Comparison of ENCODE assay signal across 22 cellular contexts in genomic region chr12:76091245-76091757, GRCh38. TPM values are rescaled to one million over a fixed set of nuclear protein-coding genes. Genes with fewer than 3 reads are reported as not detected.
A peak's percentile ranks its signal among the peaks of the same experiment; 100 is the strongest.
DNase-seq lines count a peak whose midpoint lies in the region; ATAC-seq, FAIRE-seq and TF ChIP-seq lines count a peak whose summit lies in the region.
"Had no signal": no experiment of that assay in that cellular context is flagged by ENCODE, and none has a peak within 500 bp of the region (broad histone marks: within the 10 kb centered on the region; RNA-seq: fewer than 3 reads in every experiment).

No MANE protein-coding gene starts in this region.

- H3K18ac ChIP-seq in IMR-90 (ENCODE audit: low read depth, low read length), result no peak overlapping the region

- H3K4ac ChIP-seq in IMR-90 (ENCODE audit: low read depth, low read length), result no peak overlapping the region

- H2AK5ac ChIP-seq in IMR-90 (ENCODE audit: low read depth, low read length), result no peak overlapping the region

- in situ Hi-C loops in IMR-90 (cut with MboI; ENCODE audit: low sequenced_read_pairs) (no loop called here), K562 (cut with MboI) (no loop called here)

- no peaks in the 10 kb centered on the region for H3K79me1 ChIP-seq in IMR-90 (ENCODE audit: low read depth in 1 of 2, low read length in 2 of 2)

- DNase-seq in IMR-90 (no peak), K562 (ENCODE audit: extremely low read depth in 1 of 4, low spot score in 3 of 4) (peak in 1 of 4 experiments; percentile 34), HT-29 (ENCODE audit: low spot score) (no peak)
- DNase-seq in activated CD4-positive, CD25-positive, alpha-beta regulatory T cell (lab: John Stamatoyannopoulos, UW), result no peak
- DNase-seq in effector CD4-positive, alpha-beta T cell, result no peak
- DNase-seq: ACHN; BE2C; CD4-positive, alpha-beta memory T cell; COR-L47; HCEC 1CT; KBM-7; MV-4-11; NCI-H1105; NCI-H446 treated with DMSO at 0.1 percent for 48 hours; NCI-H526; OCI-M1; SIG-M5 had no signal

- H2AK9ac ChIP-seq in IMR-90 (replicated peaks; ENCODE audit: low read depth, low read length, poor library complexity), result no peak overlapping the region

- CTCF ChIA-PET in IMR-90 (lab: Yijun Ruan, JAX) (no interaction called here), K562 (lab: Yijun Ruan, JAX; ENCODE audit: low intra/inter-chr PET ratio) (no interaction called here)

- H3K9ac ChIP-seq in IMR-90 (ENCODE audit: low read depth, low read length) (no peak overlapping the region), K562 (ENCODE audit: insufficient read depth in 1 of 2, low read depth in 2 of 2, low read length in 2 of 2) (no peak overlapping the region; a peak in 1 of 4 replicates)

- H3K36me3 ChIP-seq in IMR-90 (ENCODE audit: control insufficient read depth, insufficient read depth, low read length) (no peaks in the 10 kb centered on the region), K562 (ENCODE audit: control insufficient read depth, insufficient read depth, low read length) (no peaks in the 10 kb centered on the region)
- H3K36me3 ChIP-seq: BE2C had no signal

- POLR2A ChIA-PET in IMR-90 (lab: Charles Lee; ENCODE audit: unreplicated experiment), result no interaction called here
- POLR2A ChIA-PET in K562 (lab: Yijun Ruan, JAX), result interaction anchor here (0.7 to 2.2 kb wide), 4 partner anchors 9 to 330 kb away, joined by 3 to 11 read pairs (median 3); no protein-coding TSS in a partner anchor

- dilution Hi-C loops in IMR-90 (cut with HindIII; ENCODE audit: low sequenced_read_pairs, unreplicated experiment), result no loop called here

- no peak overlapping the region for H2BK120ac ChIP-seq in IMR-90 (ENCODE audit: low read depth, low read length)

- TF ChIP-seq POLR2A in IMR-90 (IDR thresholded peaks at IDR 0.05; ENCODE audit: low read depth, low read length) (no peak), K562 (conservative IDR thresholded peaks at IDR 0.05) (no peak)

- no peak overlapping the region for H3K23ac ChIP-seq in IMR-90 (ENCODE audit: low read depth, low read length)

- intact Hi-C loops in IMR-90 (cut with micrococcal nuclease), result no loop called here
- intact Hi-C loops in K562 (cut with micrococcal nuclease), result no loop called here

- H4K8ac ChIP-seq in IMR-90 (ENCODE audit: low read depth in 2 of 2, low read length in 2 of 2), result no peak overlapping the region

- TF ChIP-seq EP300 in K562 (IDR thresholded peaks at IDR 0.05; ENCODE audit: low read length), result no peak

- H3K27me3 ChIP-seq in IMR-90 (ENCODE audit: control insufficient read depth, insufficient read depth, low read length), result no peaks in the 10 kb centered on the region
- no peaks in the 10 kb centered on the region for H3K27me3 ChIP-seq in K562 (ENCODE audit: control insufficient read depth in 2 of 2, insufficient read depth in 2 of 2, low read length in 2 of 2)
- H3K27me3 ChIP-seq: BE2C had no signal

- no peak for FAIRE-seq in K562 (lab: Jason Lieb, UNC)
- FAIRE-seq: H1, RCC 7860 had no signal

- no peak overlapping the region for H2BK5ac ChIP-seq in IMR-90 (ENCODE audit: low read depth, low read length, poor library complexity, severe bottlenecking)

- no peak overlapping the region for H2BK15ac ChIP-seq in IMR-90 (ENCODE audit: low read depth, low read length)

- ATAC-seq in IMR-90 (ENCODE audit: low read depth) (no peak), K562 (peak; percentile 58), HG03565 (IDR thresholded peaks at IDR 0.05; ENCODE audit: unreplicated experiment) (no peak)

- 100% methylated on average over 1 of the region's 2 CpGs; no CpG with 5 or more reads in 1 of the 2 experiments for WGBS in IMR-90 (ENCODE audit: extremely low coverage in 2 of 2, insufficient read length in 1 of 2), 2 experiments
- 44% methylated on average over 2 of the region's 2 CpGs for WGBS in K562 (ENCODE audit: insufficient coverage, low coverage, missing lambda C conversion rate)

- H3K4me3 ChIP-seq in IMR-90 (ENCODE audit: insufficient read depth, low read depth, low read length) (no peak overlapping the region), K562 (no peak overlapping the region)
- H3K4me3 ChIP-seq: SK-N-MC had no signal

- H3K4me2 ChIP-seq in IMR-90 (ENCODE audit: low read depth, low read length) (no peak overlapping the region), K562 (ENCODE audit: insufficient read depth, low read length) (no peak overlapping the region)

- no peak overlapping the region for H4K91ac ChIP-seq in IMR-90 (ENCODE audit: insufficient read depth, low read depth, low read length)

- TF ChIP-seq CTCF in C4-2B (conservative IDR thresholded peaks at IDR 0.05), result no peak
- no peak for TF ChIP-seq CTCF in IMR-90 (conservative IDR thresholded peaks at IDR 0.05; ENCODE audit: low read depth, low read length)
- no peak for TF ChIP-seq CTCF in K562 (IDR thresholded peaks at IDR 0.05 in 2 of 3, conservative IDR thresholded peaks at IDR 0.05 in 1 of 3; ENCODE audit: insufficient read depth in 2 of 3, low read depth in 1 of 3, low read length in 3 of 3)

- H3K14ac ChIP-seq in IMR-90 (replicated peaks; ENCODE audit: low read depth, low read length), result no peak overlapping the region

- no peaks in the 10 kb centered on the region for H3K79me2 ChIP-seq in K562 (ENCODE audit: control insufficient read depth, insufficient read depth, low read length)

- H4K20me1 ChIP-seq in IMR-90 (ENCODE audit: insufficient read depth, low read length), result no peaks in the 10 kb centered on the region
- no peaks in the 10 kb centered on the region for H4K20me1 ChIP-seq in K562 (replicated peaks; ENCODE audit: control insufficient read depth, insufficient read depth, low read length)

- H3K9me1 ChIP-seq in IMR-90 (ENCODE audit: insufficient read depth, low read length), result no peaks in the 10 kb centered on the region
- no peaks in the 10 kb centered on the region for H3K9me1 ChIP-seq in K562 (ENCODE audit: control insufficient read depth, insufficient read depth, low read length)

- no peaks in the 10 kb centered on the region for H3K9me3 ChIP-seq in IMR-90 (ENCODE audit: control insufficient read depth, insufficient read depth, low read length)
- H3K9me3 ChIP-seq in K562 (replicated peaks; ENCODE audit: control insufficient read depth, insufficient read depth, low read depth, low read length), result no peaks in the 10 kb centered on the region
- H3K9me3 ChIP-seq: BE2C had no signal

- H3K27ac ChIP-seq in C4-2B, result peak overlapping the region; percentile 70
- H3K27ac ChIP-seq in IMR-90 (ENCODE audit: insufficient read depth, low read length), result no peak overlapping the region
- H3K27ac ChIP-seq in K562 (ENCODE audit: extremely low read depth, low read depth, low read length), result no peak overlapping the region; the same call in 2 of the 3 replicates
- H3K27ac ChIP-seq: SK-N-MC had no signal

- no peak overlapping the region for H3K56ac ChIP-seq in IMR-90 (ENCODE audit: extremely low read depth, insufficient read depth, low read length)

- BruUV-seq in IMR-90 (replicated peaks; lab: Mats Ljungman, UMichigan), result no TSS peak
- BruUV-seq in K562 (replicated peaks; lab: Mats Ljungman, UMichigan), result no TSS peak

- no peak overlapping the region for H2BK20ac ChIP-seq in IMR-90 (ENCODE audit: low read depth, low read length)

- no peak for TF ChIP-seq RAD21 in IMR-90 (IDR thresholded peaks at IDR 0.05; ENCODE audit: low read length)
- TF ChIP-seq RAD21 in K562 (CRISPR knock-in tag; conservative IDR thresholded peaks at IDR 0.05 in 1 of 2, IDR thresholded peaks at IDR 0.05 in 1 of 2), result no peak

- no peak overlapping the region for H2AFZ ChIP-seq in IMR-90 (replicated peaks; ENCODE audit: low read length, poor library complexity)
- peak overlapping the region; percentile 54 for H2AFZ ChIP-seq in K562 (ENCODE audit: low read depth, low read length)

- H3K4me1 ChIP-seq in IMR-90 (ENCODE audit: control insufficient read depth, insufficient read depth, low read length) (no peaks in the 10 kb centered on the region), K562 (replicated peaks in 1 of 2; ENCODE audit: control insufficient read depth in 2 of 2, insufficient read depth in 2 of 2, low read length in 2 of 2) (peaks cover 6 to 14% of the 10 kb centered on the region in 2 experiments; a peak in 4 of 5 replicates)

- H4K5ac ChIP-seq in IMR-90 (ENCODE audit: low read depth, low read length), result no peak overlapping the region

RNA-seq across cellular contexts. Expression of gene NAP1L1, which starts 6.8 kb away (rescaled TPM):
- total RNA-seq in IMR-90 (2012; rRNA removed) (86.4 and 166 TPM in 2 replicates), K562 (2014; rRNA removed) (291 and 292 TPM in 2 replicates), K562 (2014; rRNA removed; fragmentation: Illumina TruSeq; extraction: Trizol) (450 and 550 TPM in 2 replicates), K562 (2015; rRNA removed; fragmentation: Illumina TruSeq; extraction: Trizol) (358 and 383 TPM in 2 replicates), K562 (2021) (518 and 530 TPM in 2 replicates)
- polyA plus RNA-seq in IMR-90 (2012; rRNA removed) (160 and 200 TPM in 2 replicates), K562 (2011; rRNA removed) (421 and 458 TPM in 2 replicates), K562 (2014; fragmentation: Illumina TruSeq; extraction: Trizol) (560 and 747 TPM in 2 replicates), K562 (2014; fragmentation: Nextera tagmentation; extraction: Ambion mirVana) (100 to 1,000 TPM; 287 to 326 TPM), K562 (2014; rRNA removed) (400 and 473 TPM in 2 replicates)
- 69.9 and 71.8 TPM in 2 replicates for polyA plus RNA-seq in IMR-90 (2012; cell fraction: cytosol; rRNA removed)
- 28.8 and 129 TPM in 2 replicates for polyA plus RNA-seq in IMR-90 (2012; cell fraction: nucleus; rRNA removed; ENCODE audit: low replicate concordance)
- total RNA-seq in K562 (2011; cell fraction: chromatin; rRNA removed; ENCODE audit: low replicate concordance), result 133 and 584 TPM in 2 replicates
- 52.5 and 79.6 TPM in 2 replicates for total RNA-seq in K562 (2011; cell fraction: nucleolus; rRNA removed)
- 207 and 415 TPM in 2 replicates for total RNA-seq in K562 (2011; cell fraction: nucleoplasm; rRNA removed)
- polyA plus RNA-seq in K562 (2011; cell fraction: cytosol; rRNA removed), result 67.9 and 143 TPM in 2 replicates
- polyA plus RNA-seq in K562 (2011; cell fraction: nucleus; rRNA removed), result 135 and 211 TPM in 2 replicates
- polyA plus RNA-seq in K562 (2012), result 571 and 740 TPM in 2 replicates
- polyA minus RNA-seq in K562 (2011; rRNA and poly(A)+ RNA removed), result 372 and 401 TPM in 2 replicates
- 188 and 218 TPM in 2 replicates for polyA minus RNA-seq in K562 (2011; cell fraction: cytosol; rRNA and poly(A)+ RNA removed)
- 139 and 220 TPM in 2 replicates for polyA minus RNA-seq in K562 (2011; cell fraction: nucleus; rRNA and poly(A)+ RNA removed)
- total RNA-seq in HT-29 (2014; rRNA removed; shearing (Covaris generic)), result 111 and 121 TPM in 2 replicates

RNA-seq across cellular contexts. Expression of gene PHLDA1, which starts 59.7 kb away (rescaled TPM):
- total RNA-seq in IMR-90 (2012; rRNA removed) (27.8 and 47.8 TPM in 2 replicates), K562 (2014; rRNA removed) (0.54 and 0.73 TPM in 2 replicates), K562 (2014; rRNA removed; fragmentation: Illumina TruSeq; extraction: Trizol) (0.51 and 0.80 TPM in 2 replicates), K562 (2015; rRNA removed; fragmentation: Illumina TruSeq; extraction: Trizol) (0.33 and 0.38 TPM in 2 replicates), K562 (2021) (0.81 and 1.6 TPM in 2 replicates)
- polyA plus RNA-seq in IMR-90 (2012; rRNA removed) (28.9 and 32.4 TPM in 2 replicates), K562 (2011; rRNA removed) (2.3 and 2.9 TPM in 2 replicates), K562 (2014; fragmentation: Illumina TruSeq; extraction: Trizol) (0.40 and 0.57 TPM in 2 replicates), K562 (2014; fragmentation: Nextera tagmentation; extraction: Ambion mirVana) (under 1 TPM; 0.15 to 0.56 TPM), K562 (2014; rRNA removed) (0.61 and 0.82 TPM in 2 replicates)
- polyA plus RNA-seq in IMR-90 (2012; cell fraction: cytosol; rRNA removed), result 38.1 and 58.3 TPM in 2 replicates
- 63.4 and 81.1 TPM in 2 replicates for polyA plus RNA-seq in IMR-90 (2012; cell fraction: nucleus; rRNA removed; ENCODE audit: low replicate concordance)
- total RNA-seq in K562 (2011; cell fraction: chromatin; rRNA removed; ENCODE audit: low replicate concordance), result 3.4 TPM in 2 replicates
- total RNA-seq in K562 (2011; cell fraction: nucleolus; rRNA removed), result 2.1 and 4.5 TPM in 2 replicates
- total RNA-seq in K562 (2011; cell fraction: nucleoplasm; rRNA removed), result 3.4 and 6.9 TPM in 2 replicates
- polyA plus RNA-seq in K562 (2011; cell fraction: cytosol; rRNA removed), result 1.9 and 4.4 TPM in 2 replicates
- polyA plus RNA-seq in K562 (2011; cell fraction: nucleus; rRNA removed), result 2.0 and 3.7 TPM in 2 replicates
- polyA plus RNA-seq in K562 (2012), result 1.1 and 1.7 TPM in 2 replicates
- polyA minus RNA-seq in K562 (2011; rRNA and poly(A)+ RNA removed), result 3.0 and 3.2 TPM in 2 replicates
- polyA minus RNA-seq in K562 (2011; cell fraction: cytosol; rRNA and poly(A)+ RNA removed), result 2.9 and 4.0 TPM in 2 replicates
- polyA minus RNA-seq in K562 (2011; cell fraction: nucleus; rRNA and poly(A)+ RNA removed), result 4.7 and 6.1 TPM in 2 replicates
- 38.5 and 41.7 TPM in 2 replicates for total RNA-seq in HT-29 (2014; rRNA removed; shearing (Covaris generic))
